Comparison of ENCODE assay signal across 34 cellular contexts in the genomic region with DNA sequence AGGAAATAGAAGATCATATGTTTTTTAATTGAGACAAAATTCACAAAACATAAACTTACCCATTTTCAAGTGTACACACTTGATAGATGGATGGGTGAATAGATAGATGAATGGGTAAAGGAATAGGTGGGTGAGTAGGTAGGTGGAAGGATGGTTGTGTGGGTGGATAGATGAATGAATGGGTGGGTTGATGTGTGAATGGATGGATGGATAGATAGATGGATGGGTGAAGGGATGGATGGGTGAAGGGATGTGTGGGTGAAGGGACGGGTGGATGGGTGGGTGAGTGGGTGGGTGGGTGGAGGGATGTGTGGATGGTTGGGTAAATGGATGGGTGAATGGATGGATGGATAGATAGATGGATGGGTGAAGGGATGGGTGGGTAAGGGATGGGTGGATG.
"Had no signal": no experiment of that assay in that cellular context is flagged by ENCODE, and none has a peak within 500 bp of the region (broad histone marks: within the 10 kb centered on the region; RNA-seq: fewer than 3 reads in every experiment).

No MANE protein-coding gene starts in this region.

- DNase-seq: Karpas-422, Kasumi-1, MG63, MM.1S, MV-4-11, NCI-H1048, NCI-H1092, NCI-H1092 treated with DMSO at 0.1 percent for 48 hours, NCI-H1105, NCI-H1105 treated with DMSO at 0.1 percent for 48 hours, NCI-H1417, NCI-H1417 treated with DMSO at 0.1 percent for 48 hours, NCI-H1436, NCI-H1436 treated with DMSO at 0.1 percent for 48 hours, NCI-H146, NCI-H1694, NCI-H1694 treated with DMSO at 0.1 percent for 48 hours, NCI-H187, NCI-H187 treated with DMSO at 0.1 percent for 48 hours, NCI-H1930, NCI-H2029, NCI-H2029 treated with DMSO at 0.1 percent for 48 hours, NCI-H2081, NCI-H2081 treated with DMSO at 0.1 percent for 48 hours, NCI-H2107, NCI-H2171, NCI-H2171 treated with DMSO at 0.1 percent for 48 hours, NCI-H2227 treated with DMSO at 0.1 percent for 48 hours, NCI-H226, NCI-H446, NCI-H446 treated with DMSO at 0.1 percent for 48 hours, NCI-H510A, NCI-H510A treated with DMSO at 0.1 percent for 48 hours, NCI-H524 had no signal

- H3K9me3 ChIP-seq: MG63 had no signal

- H3K4me3 ChIP-seq: MG63 had no signal

- H3K36me3 ChIP-seq: MG63 had no signal
